Comparison of ENCODE assay signal across 8 cellular contexts in the genomic region with DNA sequence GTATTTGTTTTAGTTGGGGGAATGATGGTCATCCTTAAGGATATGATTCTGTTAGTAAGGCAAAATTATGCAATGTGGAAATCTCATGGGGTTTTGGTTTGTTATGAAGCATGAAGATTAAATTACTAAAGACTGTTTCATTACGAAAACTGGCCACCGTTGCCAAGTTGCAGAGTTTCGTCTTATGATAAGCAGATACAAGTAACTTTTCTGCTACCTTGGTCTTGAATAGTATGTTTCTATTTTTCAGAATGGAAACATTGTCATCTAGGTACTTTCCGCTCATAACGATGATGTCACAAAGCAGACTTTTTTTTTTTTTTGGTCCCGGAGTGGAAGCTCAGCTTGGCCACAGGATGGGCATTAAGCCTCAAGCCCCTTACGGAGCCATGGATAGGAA. TPM values are rescaled to one million over a fixed set of nuclear protein-coding genes. Genes with fewer than 3 reads are reported as not detected.
DNase-seq lines count a peak whose midpoint lies in the region; ATAC-seq and TF ChIP-seq lines count a peak whose summit lies in the region.
"Had no signal": no experiment of that assay in that cellular context is flagged by ENCODE, and none has a peak within 500 bp of the region (broad histone marks: within the 10 kb centered on the region; RNA-seq: fewer than 3 reads in every experiment).

No MANE protein-coding gene starts in this region.

- H3K4me1 ChIP-seq in skeletal muscle satellite cell (ENCODE audit: control insufficient read depth, insufficient read depth, low read length), result peaks cover 13% of the 10 kb centered on the region
- H3K4me1 ChIP-seq in naive thymus-derived CD4-positive, alpha-beta T cell (ENCODE audit: control insufficient read depth in 2 of 2, insufficient read depth in 2 of 2, low read length in 2 of 2), result peaks cover 0 to 4% of the 10 kb centered on the region in 2 donors

- H3K4me1 Mint-ChIP-seq in activated T-helper 2 cell treated with anti-CD3 and anti-CD28 coated beads, Interferon-gamma antibody, Interleukin-2, Interleukin-4, amounts not matched to agents 10 μg/mL and 5 μg/mL and 100 μg/mL, durations not matched to agents 14 hours and 24 hours and 36 hours (ENCODE audit: low read depth), result peaks cover 42% of the 10 kb centered on the region
- H3K4me1 Mint-ChIP-seq in naive thymus-derived CD4-positive, alpha-beta T cell, result peaks cover 0 to 65% (median 5%) of the 10 kb centered on the region in 7 donors

- POLR2A ChIA-PET in naive thymus-derived CD4-positive, alpha-beta T cell (lab: Charles Lee), result no interaction called here
- POLR2A ChIA-PET in HEK293T (lab: Yijun Ruan, JAX), result interaction anchor here (2.1 kb wide), 1 partner anchor 14 kb away, joined by 8 read pairs; the partner anchor contains the start of gene KIF3A

- no peak for DNase-seq in activated T-helper 2 cell treated with anti-CD3 and anti-CD28 coated beads, Interferon-gamma antibody, Interleukin-2, Interleukin-4, amounts not matched to agents 10 μg/mL and 5 μg/mL and 100 μg/mL, durations not matched to agents 14 hours and 24 hours and 36 hours (ENCODE audit: low spot score)
- no peak for DNase-seq in RKO (ENCODE audit: low spot score)
- DNase-seq in naive thymus-derived CD4-positive, alpha-beta T cell, result no peak
- DNase-seq in HEK293T (ENCODE audit: extremely low spot score), result no peak
- DNase-seq: NCI-H2227 treated with DMSO at 0.1 percent for 48 hours had no signal

- CTCF ChIA-PET in naive thymus-derived CD4-positive, alpha-beta T cell (lab: Charles Lee), result no interaction called here
- CTCF ChIA-PET in HEK293T (lab: Yijun Ruan, JAX), result interaction anchor here (0.6 kb wide), 1 partner anchor 318 kb away, joined by 4 read pairs; no protein-coding TSS in a partner anchor

- intact Hi-C loops in activated T-helper 2 cell treated with anti-CD3 and anti-CD28 coated beads, Interferon-gamma antibody, Interleukin-2, Interleukin-4, amounts not matched to agents 10 μg/mL and 5 μg/mL and 100 μg/mL, durations not matched to agents 14 hours and 24 hours and 36 hours (cut with micrococcal nuclease), result loop anchor here (1.0 to 10.0 kb wide), 7 partner anchors 15 to 647 kb away; no protein-coding TSS in a partner anchor
- intact Hi-C loops in naive thymus-derived CD4-positive, alpha-beta T cell (cut with micrococcal nuclease), result loop anchor here in 1 of 2 donors (1.0 kb wide), 1 partner anchor 14 kb away; the partner anchor contains the start of gene KIF3A

- peaks cover 29% of the 10 kb centered on the region for H3K27me3 ChIP-seq in skeletal muscle satellite cell (ENCODE audit: control insufficient read depth, insufficient read depth, low read length)
- no peaks in the 10 kb centered on the region for H3K27me3 ChIP-seq in naive thymus-derived CD4-positive, alpha-beta T cell (ENCODE audit: control insufficient read depth in 2 of 2, insufficient read depth in 2 of 2, low read length in 2 of 2)

- peak overlapping the region; percentile 26 for H3K4me2 ChIP-seq in skeletal muscle satellite cell (ENCODE audit: low read length)

- peaks cover 12% of the 10 kb centered on the region for H3K36me3 Mint-ChIP-seq in activated T-helper 2 cell treated with anti-CD3 and anti-CD28 coated beads, Interferon-gamma antibody, Interleukin-2, Interleukin-4, amounts not matched to agents 10 μg/mL and 5 μg/mL and 100 μg/mL, durations not matched to agents 14 hours and 24 hours and 36 hours (ENCODE audit: low read depth)
- H3K36me3 Mint-ChIP-seq in naive thymus-derived CD4-positive, alpha-beta T cell, result peaks cover 0 to 26% (median 0%) of the 10 kb centered on the region in 5 donors

- H3K9ac ChIP-seq in skeletal muscle satellite cell (ENCODE audit: low read depth, low read length), result no peak overlapping the region

- peak overlapping the region; percentile 77 for H3K27ac Mint-ChIP-seq in activated T-helper 2 cell treated with anti-CD3 and anti-CD28 coated beads, Interferon-gamma antibody, Interleukin-2, Interleukin-4, amounts not matched to agents 10 μg/mL and 5 μg/mL and 100 μg/mL, durations not matched to agents 14 hours and 24 hours and 36 hours
- peak overlapping the region in 2 of 9 donors; percentile 38 to 82 for H3K27ac Mint-ChIP-seq in naive thymus-derived CD4-positive, alpha-beta T cell

- H3K9me3 ChIP-seq in skeletal muscle satellite cell (replicated peaks; ENCODE audit: low read length), result no peaks in the 10 kb centered on the region
- no peaks in the 10 kb centered on the region for H3K9me3 ChIP-seq in naive thymus-derived CD4-positive, alpha-beta T cell (ENCODE audit: control insufficient read depth in 2 of 3, low read length in 3 of 3)

- H3K27me3 Mint-ChIP-seq in activated T-helper 2 cell treated with anti-CD3 and anti-CD28 coated beads, Interferon-gamma antibody, Interleukin-2, Interleukin-4, amounts not matched to agents 10 μg/mL and 5 μg/mL and 100 μg/mL, durations not matched to agents 14 hours and 24 hours and 36 hours (ENCODE audit: low read depth), result peaks cover 7% of the 10 kb centered on the region
- H3K27me3 Mint-ChIP-seq in naive thymus-derived CD4-positive, alpha-beta T cell, result no peaks in the 10 kb centered on the region

- H3K9me3 Mint-ChIP-seq in activated T-helper 2 cell treated with anti-CD3 and anti-CD28 coated beads, Interferon-gamma antibody, Interleukin-2, Interleukin-4, amounts not matched to agents 10 μg/mL and 5 μg/mL and 100 μg/mL, durations not matched to agents 14 hours and 24 hours and 36 hours, result no peaks in the 10 kb centered on the region
- no peaks in the 10 kb centered on the region for H3K9me3 Mint-ChIP-seq in naive thymus-derived CD4-positive, alpha-beta T cell

- peak; percentile 54 for ATAC-seq in GM18517 (IDR thresholded peaks at IDR 0.05; ENCODE audit: unreplicated experiment)
- ATAC-seq in HG02610 (IDR thresholded peaks at IDR 0.05; ENCODE audit: unreplicated experiment), result peak; percentile 38
- no peak for ATAC-seq in naive thymus-derived CD4-positive, alpha-beta T cell

- H3K36me3 ChIP-seq in skeletal muscle satellite cell (ENCODE audit: insufficient read depth, low read length), result no peaks in the 10 kb centered on the region
- H3K36me3 ChIP-seq in naive thymus-derived CD4-positive, alpha-beta T cell (ENCODE audit: control insufficient read depth in 2 of 3, insufficient read depth in 3 of 3, low read length in 3 of 3), result peaks cover 0 to 10% (median 0%) of the 10 kb centered on the region in 3 experiments

- no peak overlapping the region for H3K27ac ChIP-seq in naive thymus-derived CD4-positive, alpha-beta T cell (ENCODE audit: low read depth, low read length)

- H3K4me3 Mint-ChIP-seq in activated T-helper 2 cell treated with anti-CD3 and anti-CD28 coated beads, Interferon-gamma antibody, Interleukin-2, Interleukin-4, amounts not matched to agents 10 μg/mL and 5 μg/mL and 100 μg/mL, durations not matched to agents 14 hours and 24 hours and 36 hours (ENCODE audit: low read depth), result no peak overlapping the region
- H3K4me3 Mint-ChIP-seq in naive thymus-derived CD4-positive, alpha-beta T cell, result peak overlapping the region in 1 of 10 donors; percentile 54

- no peak overlapping the region for H3K4me3 ChIP-seq in skeletal muscle satellite cell (ENCODE audit: low read length)
- no peak overlapping the region for H3K4me3 ChIP-seq in naive thymus-derived CD4-positive, alpha-beta T cell (ENCODE audit: low read length)

TF ChIP-seq in HEK293T, 16 proteins besides CTCF, POLR2A, EP300 and RAD21 (continues in another document):
- TF ChIP-seq ARNT (IDR thresholded peaks at IDR 0.05) (no peak), L3MBTL2 (conservative IDR thresholded peaks at IDR 0.05) (no peak), ZNF384 (IDR thresholded peaks at IDR 0.05) (no peak), TARDBP (IDR thresholded peaks at IDR 0.05) (no peak), BHLHE40 (IDR thresholded peaks at IDR 0.05; ENCODE audit: borderline replicate concordance) (no peak), FOXA1 (IDR thresholded peaks at IDR 0.05) (no peak), LEF1 (IDR thresholded peaks at IDR 0.05; ENCODE audit: borderline replicate concordance) (no peak), SP1 (IDR thresholded peaks at IDR 0.05) (no peak), PKNOX1 (IDR thresholded peaks at IDR 0.05) (no peak), HDGF (IDR thresholded peaks at IDR 0.05; ENCODE audit: borderline replicate concordance) (no peak), SUZ12 (IDR thresholded peaks at IDR 0.05) (no peak), CTBP1 (IDR thresholded peaks at IDR 0.05; ENCODE audit: borderline replicate concordance) (no peak), NFRKB (IDR thresholded peaks at IDR 0.05) (no peak), ELF4 (IDR thresholded peaks at IDR 0.05) (no peak)

RNA-seq across cellular contexts. Expression of gene CCNI2, which starts 4.2 kb away (rescaled TPM):
- total RNA-seq in activated T-helper 2 cell treated with anti-CD3 and anti-CD28 coated beads, Interferon-gamma antibody, Interleukin-2, Interleukin-4, amounts not matched to agents 10 μg/mL and 5 μg/mL and 100 μg/mL, durations not matched to agents 14 hours and 24 hours and 36 hours, result 7.6 and 7.7 TPM in 2 replicates
- total RNA-seq in skeletal muscle satellite cell (2012; rRNA removed), result not detected in 2 replicates
- total RNA-seq in naive thymus-derived CD4-positive, alpha-beta T cell, result 10 to 100 TPM in 2 of 5 experiments, 1 to 10 TPM in 3; 3.5 to 44.9 (median 8.4) TPM
- 1 to 10 TPM; 2.4 to 5.0 TPM for polyA plus RNA-seq in naive thymus-derived CD4-positive, alpha-beta T cell

RNA-seq across cellular contexts. Expression of gene KIF3A, which starts 14.1 kb away (rescaled TPM):
- total RNA-seq in activated T-helper 2 cell treated with anti-CD3 and anti-CD28 coated beads, Interferon-gamma antibody, Interleukin-2, Interleukin-4, amounts not matched to agents 10 μg/mL and 5 μg/mL and 100 μg/mL, durations not matched to agents 14 hours and 24 hours and 36 hours, result 40.7 and 41.4 TPM in 2 replicates
- 4.8 and 5.2 TPM in 2 replicates for total RNA-seq in skeletal muscle satellite cell (2012; rRNA removed)
- 10 to 100 TPM; 10.5 to 30.0 (median 18.7) TPM for total RNA-seq in naive thymus-derived CD4-positive, alpha-beta T cell
- 10 to 100 TPM in 1 of 2 donors, 1 to 10 TPM in 1; 7.5 to 11.4 TPM for polyA plus RNA-seq in naive thymus-derived CD4-positive, alpha-beta T cell

RNA-seq across cellular contexts. Expression of gene SEPTIN8, which starts 25.6 kb away (rescaled TPM):
- total RNA-seq in activated T-helper 2 cell treated with anti-CD3 and anti-CD28 coated beads, Interferon-gamma antibody, Interleukin-2, Interleukin-4, amounts not matched to agents 10 μg/mL and 5 μg/mL and 100 μg/mL, durations not matched to agents 14 hours and 24 hours and 36 hours, result 34.9 and 35.9 TPM in 2 replicates
- 24.7 and 30.4 TPM in 2 replicates for total RNA-seq in skeletal muscle satellite cell (2012; rRNA removed)
- 10 to 100 TPM in 1 of 5 experiments, 1 to 10 TPM in 4; 2.7 to 42.1 (median 5.2) TPM for total RNA-seq in naive thymus-derived CD4-positive, alpha-beta T cell
- polyA plus RNA-seq in naive thymus-derived CD4-positive, alpha-beta T cell, result under 1 TPM; 0.64 to 0.84 TPM
